In genomic region chr3:184017672-184018423, GRCh38 we compare ENCODE assay signal across 1 cellular context.
A peak's percentile ranks its signal among the peaks of the same experiment; 100 is the strongest.
TF ChIP-seq lines count a peak whose summit lies in the region.

TSS of gene ABCC5 (minus strand) at chr3:184017884. CDS start at chr3:184014392, 3,492 bp downstream.

TF ChIP-seq in K562, 482 proteins besides CTCF, POLR2A, EP300 and RAD21 (continued from another document and continues in another):
- TF ChIP-seq GABPB1 (CRISPR knock-in tag; IDR thresholded peaks at IDR 0.05) (peak; percentile 83), ZNF212 (CRISPR knock-in tag; IDR thresholded peaks at IDR 0.05) (no peak), HCFC1 (IDR thresholded peaks at IDR 0.05; ENCODE audit: low read depth, low read length) (peak; percentile 94), CCAR2 (IDR thresholded peaks at IDR 0.05; ENCODE audit: low read depth, low read length) (no peak), OTX1 (CRISPR knock-in tag; IDR thresholded peaks at IDR 0.05) (0 out of 2 replicates have a peak, but pooled peaks have one; percentile 34), BCL6 (CRISPR knock-in tag; IDR thresholded peaks at IDR 0.05) (no peak), CHD4 (IDR thresholded peaks at IDR 0.05; ENCODE audit: insufficient read depth, insufficient replicate concordance, low read depth, low read length, poor library complexity, severe bottlenecking) (no peak), TFE3 (CRISPR knock-in tag; IDR thresholded peaks at IDR 0.05) (no peak), STAT5A (IDR thresholded peaks at IDR 0.05; ENCODE audit: borderline replicate concordance, low read length) (peak; percentile 90), RNF2 (IDR thresholded peaks at IDR 0.05) (peak; percentile 86; the same call in 1 of the 2 replicates), ZNF507 (tag; conservative IDR thresholded peaks at IDR 0.05) (no peak), ZBTB43 (CRISPR knock-in tag; IDR thresholded peaks at IDR 0.05) (no peak), ZNF408 (CRISPR knock-in tag; IDR thresholded peaks at IDR 0.05; ENCODE audit: low read depth) (no peak), ZNF764 (CRISPR knock-in tag; IDR thresholded peaks at IDR 0.05; ENCODE audit: low read depth) (no peak), NFIX (CRISPR knock-in tag; IDR thresholded peaks at IDR 0.05; ENCODE audit: low read depth) (no peak), TAF1 (IDR thresholded peaks at IDR 0.05; ENCODE audit: control insufficient read depth, extremely low read depth, insufficient read depth, low read length, severe bottlenecking) (peak; percentile 41), PHF21A (IDR thresholded peaks at IDR 0.05; ENCODE audit: borderline replicate concordance, low read depth) (no peak), TAL1 (IDR thresholded peaks at IDR 0.05) (peak; percentile 93), RBM34 (IDR thresholded peaks at IDR 0.05; ENCODE audit: borderline replicate concordance, insufficient read depth, low read length) (no peak), GABPA (tag; conservative IDR thresholded peaks at IDR 0.05; ENCODE audit: low read depth) (no peak; the same call in 1 of the 2 replicates), ELF1 (tag; IDR thresholded peaks at IDR 0.05) (no peak; the same call in 1 of the 2 replicates), MAX (CRISPR knock-in tag; IDR thresholded peaks at IDR 0.05) (no peak), SRSF7 (optimal IDR thresholded peaks at IDR 0.05; ENCODE audit: low read depth, low read length) (no peak), PCBP1 (IDR thresholded peaks at IDR 0.05; ENCODE audit: low read depth, low read length, poor library complexity, severe bottlenecking) (no peak), CBFA2T3 (IDR thresholded peaks at IDR 0.05) (peak; percentile 97), XRCC4 (IDR thresholded peaks at IDR 0.05; ENCODE audit: extremely low read depth, insufficient read depth, insufficient read length) (no peak), ZC3H8 (IDR thresholded peaks at IDR 0.05) (no peak), CSDE1 (IDR thresholded peaks at IDR 0.05) (no peak), BDP1 (IDR thresholded peaks at IDR 0.05; ENCODE audit: insufficient read depth, insufficient read length) (no peak), FUS (optimal IDR thresholded peaks at IDR 0.05; ENCODE audit: low read depth, low read length) (no peak), KAT7 (CRISPR knock-in tag; IDR thresholded peaks at IDR 0.05; ENCODE audit: borderline replicate concordance) (peak; percentile 93; the same call in 1 of the 2 replicates), CBFA2T2 (conservative IDR thresholded peaks at IDR 0.05) (peak; percentile 93), ZHX1 (conservative IDR thresholded peaks at IDR 0.05; ENCODE audit: low read length) (no peak), NR4A1 (CRISPR knock-in tag; IDR thresholded peaks at IDR 0.05) (0 out of 2 replicates have a peak, but pooled peaks have one; percentile 1), NR4A1 (tag; IDR thresholded peaks at IDR 0.05) (no peak), HDAC3 (IDR thresholded peaks at IDR 0.05; ENCODE audit: borderline replicate concordance, partially characterized antibody) (no peak), NUFIP1 (IDR thresholded peaks at IDR 0.05; ENCODE audit: partially characterized antibody) (no peak), SRSF9 (IDR thresholded peaks at IDR 0.05; ENCODE audit: borderline replicate concordance, low read depth, low read length) (no peak), ZNF253 (CRISPR knock-in tag; conservative IDR thresholded peaks at IDR 0.05) (no peak), HNRNPK (IDR thresholded peaks at IDR 0.05; ENCODE audit: low read depth, low read length, poor library complexity, severe bottlenecking) (no peak), ZNF318 (IDR thresholded peaks at IDR 0.05; ENCODE audit: borderline replicate concordance in 1 of 2, low read depth in 1 of 2) (no peak), ZNF655 (CRISPR knock-in tag; IDR thresholded peaks at IDR 0.05) (no peak), ZBTB33 (CRISPR knock-in tag; IDR thresholded peaks at IDR 0.05) (no peak; the same call in none of the 2 replicates), LARP7 (IDR thresholded peaks at IDR 0.05) (no peak), PBX2 (CRISPR knock-in tag; IDR thresholded peaks at IDR 0.05; ENCODE audit: low read depth) (no peak), PBX2 (tag; conservative IDR thresholded peaks at IDR 0.05; ENCODE audit: low read depth) (no peak; the same call in none of the 2 replicates)
